ENCODE assay signal across 8 cellular contexts in the genomic region with DNA sequence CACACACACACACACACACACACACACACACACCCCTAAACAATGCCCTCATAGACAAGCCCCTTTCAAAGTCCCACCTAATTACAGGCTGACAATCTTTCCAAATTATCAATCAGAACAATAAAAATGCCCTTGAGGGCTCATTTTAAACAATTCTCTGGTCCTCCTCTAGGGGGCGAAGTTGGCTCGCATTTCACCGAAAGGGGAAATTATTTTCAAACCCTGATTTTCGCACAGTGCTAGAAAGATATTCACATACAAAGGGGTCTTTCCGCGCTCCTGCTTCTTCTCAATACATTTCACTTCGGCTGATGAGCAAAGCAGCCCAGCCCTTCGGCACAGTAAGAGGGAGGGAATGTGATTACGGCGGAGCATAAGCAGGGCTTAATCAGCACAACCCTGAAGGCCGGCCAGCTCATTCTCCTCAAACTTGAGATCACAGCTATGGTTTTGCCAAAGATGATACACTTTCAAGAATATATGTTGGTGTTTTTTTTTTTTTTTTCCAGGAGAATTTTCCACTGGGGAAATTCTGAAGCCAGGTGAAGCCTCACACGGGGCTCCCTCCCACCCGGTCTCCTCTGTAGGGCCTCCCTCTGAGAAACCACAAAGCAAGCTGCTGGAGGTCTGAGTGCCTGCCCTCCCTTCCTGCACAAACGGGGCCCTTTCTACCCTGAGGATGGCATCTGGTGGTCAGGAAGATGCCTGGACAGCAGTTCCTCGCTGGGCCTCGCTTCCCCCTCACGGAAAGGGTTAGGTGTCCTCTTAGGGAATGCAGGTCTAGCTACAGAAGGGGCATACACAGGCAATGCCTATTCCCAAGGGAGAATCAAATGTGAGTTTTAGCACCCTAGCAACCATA.
DNase-seq lines count a peak whose midpoint lies in the region; ATAC-seq and TF ChIP-seq lines count a peak whose summit lies in the region.

No MANE protein-coding gene starts in this region.

- H3K36me3 Mint-ChIP-seq in activated naive CD8-positive, alpha-beta T cell treated with anti-CD3 and anti-CD28 coated beads, Interleukin-2, amount 10 ng/mL, durations not matched to agents 7 days and 5 days: no peaks in the 10 kb centered on the region

- H2AFZ ChIP-seq in OCI-LY7 (ENCODE audit: low read length): no peak overlapping the region

- peak overlapping the region; percentile 28 for H3K4me3 Mint-ChIP-seq in activated naive CD8-positive, alpha-beta T cell treated with anti-CD3 and anti-CD28 coated beads, Interleukin-2, amount 10 ng/mL, durations not matched to agents 7 days and 5 days

- intact Hi-C loops in OCI-LY7 (cut with micrococcal nuclease; ENCODE audit: unreplicated experiment): loop anchor here (5.0 kb wide), 1 partner anchor 351 kb away; no protein-coding TSS in a partner anchor
- intact Hi-C loops in left ventricle myocardium inferior (cut with micrococcal nuclease): loop anchor here (10.0 kb wide), 1 partner anchor 348 kb away; no protein-coding TSS in a partner anchor
- intact Hi-C loops in posterior cingulate gyrus (cut with DNase I): loop anchor here (10.0 kb wide), 3 partner anchors 68 to 578 kb away; a partner anchor contains a TSS

- DNase-seq in NCI-H1436 (lab: John Stamatoyannopoulos, UW): peak; percentile 61
- DNase-seq in NCI-H1436 treated with DMSO at 0.1 percent for 48 hours (lab: John Stamatoyannopoulos, UW): no peak
- DNase-seq in OCI-LY7 (ENCODE audit: low spot score): peak; percentile 61
- peak; percentile 43 for DNase-seq in activated naive CD8-positive, alpha-beta T cell treated with anti-CD3 and anti-CD28 coated beads, Interleukin-2, amount 10 ng/mL, durations not matched to agents 7 days and 5 days
- DNase-seq in left ventricle myocardium inferior: no peak
- DNase-seq in posterior cingulate gyrus: peak in 8 of 10 donors; percentile 24 to 88 (median 41)
- no peak for DNase-seq in cerebellar nuclear complex (lab: John Stamatoyannopoulos, UW)

- no peak overlapping the region for H3K4me2 ChIP-seq in OCI-LY7 (ENCODE audit: low read length)

- peaks cover 22% of the 10 kb centered on the region for H3K27me3 Mint-ChIP-seq in activated naive CD8-positive, alpha-beta T cell treated with anti-CD3 and anti-CD28 coated beads, Interleukin-2, amount 10 ng/mL, durations not matched to agents 7 days and 5 days

- no peaks in the 10 kb centered on the region for H3K79me2 ChIP-seq in OCI-LY7 (ENCODE audit: insufficient read depth, low read depth, low read length)

- H4K20me1 ChIP-seq in OCI-LY7 (ENCODE audit: insufficient read depth, low read length): no peaks in the 10 kb centered on the region

- no peaks in the 10 kb centered on the region for H3K27me3 ChIP-seq in left ventricle myocardium inferior (ENCODE audit: low read depth)

- no peaks in the 10 kb centered on the region for H3K9me3 Mint-ChIP-seq in activated naive CD8-positive, alpha-beta T cell treated with anti-CD3 and anti-CD28 coated beads, Interleukin-2, amount 10 ng/mL, durations not matched to agents 7 days and 5 days

- no peaks in the 10 kb centered on the region for H3K36me3 ChIP-seq in OCI-LY7 (ENCODE audit: insufficient read depth, low read length)
- H3K36me3 ChIP-seq in left ventricle myocardium inferior: no peaks in the 10 kb centered on the region

- H3K9me3 ChIP-seq in OCI-LY7 (ENCODE audit: low read length) (no peaks in the 10 kb centered on the region), left ventricle myocardium inferior (replicated peaks) (no peaks in the 10 kb centered on the region)

- no TSS peak for BruUV-seq in OCI-LY7 (replicated peaks; lab: Mats Ljungman, UMichigan)

- H3K9me2 ChIP-seq in OCI-LY7 (ENCODE audit: insufficient read depth, low read length): no peaks in the 10 kb centered on the region

- TF ChIP-seq CTCF in OCI-LY7 (conservative IDR thresholded peaks at IDR 0.05; ENCODE audit: low read length) (peak; percentile 92), left ventricle myocardium inferior (IDR thresholded peaks at IDR 0.05; ENCODE audit: borderline replicate concordance) (peak; percentile 77)

- CTCF ChIA-PET in OCI-LY7 (lab: Charles Lee; ENCODE audit: unreplicated experiment): interaction anchor here (0.6 to 1.3 kb wide), 6 partner anchors 33 to 234 kb away, joined by 3 to 4 read pairs (median 3); no protein-coding TSS in a partner anchor

- no peak overlapping the region for H3K27ac Mint-ChIP-seq in activated naive CD8-positive, alpha-beta T cell treated with anti-CD3 and anti-CD28 coated beads, Interleukin-2, amount 10 ng/mL, durations not matched to agents 7 days and 5 days

- H3K27ac ChIP-seq in OCI-LY7 (ENCODE audit: low read depth, low read length, poor library complexity, severe bottlenecking): no peak overlapping the region
- no peak overlapping the region for H3K27ac ChIP-seq in left ventricle myocardium inferior (replicated peaks)

- no peak overlapping the region for H3K4me3 ChIP-seq in OCI-LY7 (ENCODE audit: low read depth, low read length, poor library complexity, severe bottlenecking)
- H3K4me3 ChIP-seq in left ventricle myocardium inferior: peak overlapping the region; percentile 38

- POLR2A ChIA-PET in OCI-LY7 (lab: Charles Lee): interaction anchor here (0.6 to 1.5 kb wide), 9 partner anchors 10 to 396 kb away, joined by 3 to 7 read pairs (median 3); no protein-coding TSS in a partner anchor
- POLR2A ChIA-PET in activated naive CD8-positive, alpha-beta T cell treated with anti-CD3 and anti-CD28 coated beads, Interleukin-2, amount 10 ng/mL, durations not matched to agents 7 days and 5 days (lab: Charles Lee): interaction anchor here (0.6 kb wide), 1 partner anchor 19 kb away, joined by 3 read pairs; no protein-coding TSS in a partner anchor

- peak; percentile 39 for ATAC-seq in HG03175 (IDR thresholded peaks at IDR 0.05; ENCODE audit: unreplicated experiment)
- peak; percentile 26 for ATAC-seq in activated naive CD8-positive, alpha-beta T cell treated with anti-CD3 and anti-CD28 coated beads, Interleukin-2, amount 10 ng/mL, durations not matched to agents 7 days and 5 days (ENCODE audit: low read depth)

- peaks cover 10% of the 10 kb centered on the region for H3K4me1 Mint-ChIP-seq in activated naive CD8-positive, alpha-beta T cell treated with anti-CD3 and anti-CD28 coated beads, Interleukin-2, amount 10 ng/mL, durations not matched to agents 7 days and 5 days

- H3K4me1 ChIP-seq in OCI-LY7 (ENCODE audit: insufficient read depth, low read length, poor library complexity, severe bottlenecking): no peaks in the 10 kb centered on the region
- H3K4me1 ChIP-seq in left ventricle myocardium inferior: peaks cover 24% of the 10 kb centered on the region

Comparison
In these comparisons a context has a peak if more than half of its experiments do, and no peak if none do; other contexts are left out.
1. DNase-seq: peak in NCI-H1436 (single experiment), OCI-LY7 (single experiment), activated naive CD8-positive, alpha-beta T cell treated with anti-CD3 and anti-CD28 coated beads, Interleukin-2, amount 10 ng/mL, durations not matched to agents 7 days and 5 days (single experiment) and posterior cingulate gyrus (8 of 10); none in NCI-H1436 treated with DMSO at 0.1 percent for 48 hours (single experiment), left ventricle myocardium inferior (single experiment) and cerebellar nuclear complex (0 of 2).